30 cellular contexts compared by ENCODE assay signal in the genomic region with DNA sequence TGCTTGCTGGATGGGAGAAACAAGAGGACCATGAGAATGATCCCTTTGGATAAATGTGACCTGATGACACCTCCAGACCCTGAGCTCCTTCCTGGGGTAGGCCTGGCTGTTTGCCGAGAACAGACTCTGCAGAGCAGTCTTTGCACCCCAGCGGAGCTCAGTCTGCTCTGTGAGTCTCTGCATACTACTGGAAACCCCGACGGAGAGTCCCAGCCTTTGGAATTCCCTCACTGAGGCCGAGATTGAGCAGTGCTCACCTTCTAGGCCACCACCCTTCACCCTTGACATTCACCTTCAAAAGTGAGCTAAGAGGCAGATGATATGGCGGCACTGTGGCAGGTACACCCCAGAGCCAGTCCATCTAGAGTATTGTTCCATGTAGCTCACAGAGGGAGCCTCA.
"Had no signal": no experiment of that assay in that cellular context is flagged by ENCODE, and none has a peak within 500 bp of the region (broad histone marks: within the 10 kb centered on the region; RNA-seq: fewer than 3 reads in every experiment).

No MANE protein-coding gene starts in this region.

- H3K9me3 ChIP-seq: left lung, mucosa of descending colon, neutrophil, ovary, right atrium auricular region, right lobe of liver, stomach, testis, thyroid gland, transverse colon, upper lobe of left lung, vagina had no signal

- H3K36me3 Mint-ChIP-seq: immature natural killer cell; memory B cell; naive thymus-derived CD4-positive, alpha-beta T cell; neural progenitor cell; stimulated activated naive B cell treated with anti-CD40 and anti-IgM and Interleukin-4, amounts not matched to agents 10 μg/mL and 1 μg/mL and 100 μg/mL, for 72 hours had no signal

- ATAC-seq: left colon; left lung; mucosa of descending colon; naive thymus-derived CD4-positive, alpha-beta T cell; right lobe of liver; stimulated activated naive B cell treated with anti-CD40 and anti-IgM and Interleukin-4, amounts not matched to agents 10 μg/mL and 1 μg/mL and 100 μg/mL, for 72 hours; stimulated activated naive CD8-positive, alpha-beta T cell treated with anti-CD3 and anti-CD28 coated beads, Interleukin-15, Interleukin-2, amounts not matched to agents 100 U/mL and 50 U/mL, for 24 hours had no signal

- DNase-seq: hypothalamus; kidney; left colon; left lung; midbrain; mucosa of descending colon; naive thymus-derived CD4-positive, alpha-beta T cell; nephron progenitor cell; occipital lobe; ovary; right lobe of liver; stimulated activated CD4-positive, alpha-beta T cell treated with anti-CD3 and anti-CD28 coated beads, Interleukin-1b, Interleukin-23, amount 100 ng/mL, for 48 hours; stimulated activated CD4-positive, alpha-beta T cell treated with anti-CD3 and anti-CD28 coated beads, Interleukin-2, amount 100 ng/mL, for 48 hours; stimulated activated CD4-positive, alpha-beta T cell treated with anti-CD3 and anti-CD28 coated beads, Interleukin-4, amount 100 ng/mL, for 4 hours; stimulated activated CD8-positive, alpha-beta memory T cell treated with anti-CD3 and anti-CD28 coated beads, Interleukin-4, amount 100 ng/mL, for 48 hours; stimulated activated naive B cell treated with anti-CD40 and anti-IgM and Interleukin-4, amounts not matched to agents 10 μg/mL and 1 μg/mL and 100 μg/mL, for 72 hours; stimulated activated naive CD8-positive, alpha-beta T cell treated with anti-CD3 and anti-CD28 coated beads, Interleukin-15, Interleukin-2, amounts not matched to agents 100 U/mL and 50 U/mL, for 24 hours; stomach; testis; thyroid gland; transverse colon; upper lobe of left lung had no signal

- H3K4me3 Mint-ChIP-seq: memory B cell; naive thymus-derived CD4-positive, alpha-beta T cell; nephron progenitor cell; neural progenitor cell; stimulated activated naive B cell treated with anti-CD40 and anti-IgM and Interleukin-4, amounts not matched to agents 10 μg/mL and 1 μg/mL and 100 μg/mL, for 72 hours had no signal

- H3K4me1 ChIP-seq: left lung, neural progenitor cell, right atrium auricular region, stomach, testis, transverse colon, vagina had no signal

- H3K27ac ChIP-seq: left lung, neural progenitor cell, neutrophil, ovary, right atrium auricular region, right lobe of liver, stomach, testis, thyroid gland, transverse colon, upper lobe of left lung, vagina had no signal

- H3K4me1 Mint-ChIP-seq: nephron progenitor cell had no signal

- H3K4me3 ChIP-seq: left lung, mucosa of descending colon, neural progenitor cell, ovary, right atrium auricular region, right lobe of liver, smooth muscle cell, stomach, testis, thyroid gland, transverse colon, upper lobe of left lung, vagina had no signal

- H3K36me3 ChIP-seq: left lung, neural progenitor cell, neutrophil, ovary, right atrium auricular region, right lobe of liver, stomach, thyroid gland, transverse colon, upper lobe of left lung, vagina had no signal

- H3K9me3 Mint-ChIP-seq: immature natural killer cell; memory B cell; nephron progenitor cell; neural progenitor cell; stimulated activated naive B cell treated with anti-CD40 and anti-IgM and Interleukin-4, amounts not matched to agents 10 μg/mL and 1 μg/mL and 100 μg/mL, for 72 hours had no signal

- H3K27ac Mint-ChIP-seq: memory B cell; naive thymus-derived CD4-positive, alpha-beta T cell; nephron progenitor cell; neural progenitor cell; progenitor cell of endocrine pancreas; stimulated activated naive B cell treated with anti-CD40 and anti-IgM and Interleukin-4, amounts not matched to agents 10 μg/mL and 1 μg/mL and 100 μg/mL, for 72 hours had no signal

- H3K27me3 ChIP-seq: left lung, neural progenitor cell, ovary, right atrium auricular region, right lobe of liver, testis, thyroid gland, transverse colon, upper lobe of left lung, vagina had no signal
